ENCODE assay signal across 8 cellular contexts in genomic region chr11:19345519-19345847, GRCh38.
A peak's percentile ranks its signal among the peaks of the same experiment; 100 is the strongest.
DNase-seq lines count a peak whose midpoint lies in the region; ATAC-seq and TF ChIP-seq lines count a peak whose summit lies in the region.

No MANE protein-coding gene starts in this region.

- ATAC-seq in GM21390 (IDR thresholded peaks at IDR 0.05; ENCODE audit: unreplicated experiment) (peak; percentile 45), right cardiac atrium (peak; percentile 67), HG03097 (IDR thresholded peaks at IDR 0.05; ENCODE audit: low FRiP score, unreplicated experiment) (no peak)

- peaks cover 34 to 56% (median 47%) of the 10 kb centered on the region in 11 experiments for H3K27me3 ChIP-seq in BLaER1 treated with 17β-estradiol and CSF1 and Interleukin-3, amounts not matched to agents 10 nM and 100 nM
- H3K27me3 ChIP-seq in right cardiac atrium (ENCODE audit: control insufficient read depth, insufficient read depth) (no peaks in the 10 kb centered on the region), spleen (replicated peaks in 1 of 7) (peaks cover 3 to 95% (median 53%) of the 10 kb centered on the region in 7 donors)

- intact Hi-C loops in right cardiac atrium (cut with DNase I), result no loop called here
- intact Hi-C loops in spleen (cut with DNase I; ENCODE audit: low total_unique reads), result no loop called here

- DNase-seq in SK-N-DZ (ENCODE audit: low spot score) (peak; percentile 34), right cardiac atrium (peak; percentile 40 to 79 (median 76)), spleen (peak; percentile 77), NCI-H2029 treated with DMSO at 0.1 percent for 48 hours (lab: John Stamatoyannopoulos, UW) (no peak), NCI-H82 treated with DMSO at 0.1 percent for 48 hours (lab: John Stamatoyannopoulos, UW; ENCODE audit: unreplicated experiment) (no peak)

- H3K9ac ChIP-seq in BLaER1 treated with 17β-estradiol and CSF1 and Interleukin-3, amounts not matched to agents 10 nM and 100 nM, result peak overlapping the region in 10 of 11 experiments; percentile 9 to 68 (median 35); a peak in 12 of 22 replicates

- H3K4me1 ChIP-seq in BLaER1 treated with 17β-estradiol and CSF1 and Interleukin-3, amounts not matched to agents 10 nM and 100 nM, result peaks cover 17 to 44% (median 38%) of the 10 kb centered on the region in 10 experiments; a peak in 19 of 20 replicates
- peaks cover 8% of the 10 kb centered on the region for H3K4me1 ChIP-seq in right cardiac atrium (ENCODE audit: control insufficient read depth, insufficient read depth, low read length)
- peaks cover 0 to 22% (median 18%) of the 10 kb centered on the region in 6 donors for H3K4me1 ChIP-seq in spleen

- under 1% methylated on average over 30 of the region's 30 CpGs for WGBS in right cardiac atrium
- WGBS in spleen, 5 donors, result 3 to 6% (median 3%) methylated on average over 7 to 30 of the region's 30 CpGs

- TF ChIP-seq CTCF in spleen (IDR thresholded peaks at IDR 0.05 in 8 of 11, conservative IDR thresholded peaks at IDR 0.05 in 3 of 11), result no peak

- H3K4me2 ChIP-seq in BLaER1 treated with 17β-estradiol and CSF1 and Interleukin-3, amounts not matched to agents 10 nM and 100 nM, result peak overlapping the region; percentile 86 to 97 (median 95)

- no peaks in the 10 kb centered on the region for H3K9me3 ChIP-seq in BLaER1 treated with 17β-estradiol and CSF1 and Interleukin-3, amounts not matched to agents 10 nM and 100 nM (replicated peaks in 1 of 11)
- H3K9me3 ChIP-seq in right cardiac atrium (ENCODE audit: control insufficient read depth, low read length), result no peaks in the 10 kb centered on the region
- H3K9me3 ChIP-seq in spleen, result no peaks in the 10 kb centered on the region

- peaks cover 0 to 21% (median 5%) of the 10 kb centered on the region in 11 experiments; a peak in 9 of 22 replicates for H4K20me1 ChIP-seq in BLaER1 treated with 17β-estradiol and CSF1 and Interleukin-3, amounts not matched to agents 10 nM and 100 nM

- H3K27ac ChIP-seq in BLaER1 treated with 17β-estradiol and CSF1 and Interleukin-3, amounts not matched to agents 10 nM and 100 nM, result no peak overlapping the region; a peak in 1 of 22 replicates
- no peak overlapping the region for H3K27ac ChIP-seq in right cardiac atrium (ENCODE audit: low read length)
- H3K27ac ChIP-seq in spleen, result no peak overlapping the region

- peak overlapping the region; percentile 49 to 68 (median 57) for H3K4me3 ChIP-seq in BLaER1 treated with 17β-estradiol and CSF1 and Interleukin-3, amounts not matched to agents 10 nM and 100 nM
- peak overlapping the region; percentile 32 for H3K4me3 ChIP-seq in right cardiac atrium (ENCODE audit: low read length)
- H3K4me3 ChIP-seq in spleen, result peak overlapping the region in 6 of 8 donors; percentile 9 to 52 (median 22)

- no peak for TF ChIP-seq POLR2A in spleen (IDR thresholded peaks at IDR 0.05)

- no peaks in the 10 kb centered on the region for H3K36me3 ChIP-seq in BLaER1 treated with 17β-estradiol and CSF1 and Interleukin-3, amounts not matched to agents 10 nM and 100 nM
- no peaks in the 10 kb centered on the region for H3K36me3 ChIP-seq in spleen

Comparison
In these comparisons a context has a peak if more than half of its experiments do, and no peak if none do; other contexts are left out.
1. DNase-seq: peak in SK-N-DZ (single experiment), right cardiac atrium (3 of 3) and spleen (single experiment); none in NCI-H2029 treated with DMSO at 0.1 percent for 48 hours (single experiment) and NCI-H82 treated with DMSO at 0.1 percent for 48 hours (single experiment).
2. Peak in every context shown above with its lines, with median percentiles within 50 percentile points of each other: H3K4me3 ChIP-seq.